Comparison of ENCODE assay signal across 1 cellular context in the genomic region with DNA sequence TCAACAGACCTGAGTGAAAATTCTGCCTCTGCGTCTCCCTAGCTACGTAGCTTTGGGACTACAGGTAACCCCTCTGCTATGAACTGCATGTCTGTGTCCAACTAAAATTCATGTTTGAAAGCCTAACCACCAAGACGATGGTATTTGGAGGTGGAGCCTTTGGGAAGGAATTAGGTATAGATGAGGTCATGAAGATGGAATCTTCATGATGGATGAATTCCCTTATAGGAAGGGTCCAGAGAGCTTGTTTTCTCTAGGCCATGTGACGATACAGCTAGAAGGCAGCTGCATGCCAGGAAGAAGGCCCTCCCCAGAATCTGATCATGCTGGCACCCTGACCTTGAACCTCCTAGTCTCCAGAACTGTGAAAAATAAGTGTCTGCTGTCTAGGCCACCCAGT.
TF ChIP-seq lines count a peak whose summit lies in the region.

No MANE protein-coding gene starts in this region.

TF ChIP-seq in SK-N-SH treated with all-trans-retinoic acid at 6 μM for 48 hours, 23 proteins besides CTCF, POLR2A, EP300 and RAD21 (continued from another document):
- TF ChIP-seq, protein P1, sequence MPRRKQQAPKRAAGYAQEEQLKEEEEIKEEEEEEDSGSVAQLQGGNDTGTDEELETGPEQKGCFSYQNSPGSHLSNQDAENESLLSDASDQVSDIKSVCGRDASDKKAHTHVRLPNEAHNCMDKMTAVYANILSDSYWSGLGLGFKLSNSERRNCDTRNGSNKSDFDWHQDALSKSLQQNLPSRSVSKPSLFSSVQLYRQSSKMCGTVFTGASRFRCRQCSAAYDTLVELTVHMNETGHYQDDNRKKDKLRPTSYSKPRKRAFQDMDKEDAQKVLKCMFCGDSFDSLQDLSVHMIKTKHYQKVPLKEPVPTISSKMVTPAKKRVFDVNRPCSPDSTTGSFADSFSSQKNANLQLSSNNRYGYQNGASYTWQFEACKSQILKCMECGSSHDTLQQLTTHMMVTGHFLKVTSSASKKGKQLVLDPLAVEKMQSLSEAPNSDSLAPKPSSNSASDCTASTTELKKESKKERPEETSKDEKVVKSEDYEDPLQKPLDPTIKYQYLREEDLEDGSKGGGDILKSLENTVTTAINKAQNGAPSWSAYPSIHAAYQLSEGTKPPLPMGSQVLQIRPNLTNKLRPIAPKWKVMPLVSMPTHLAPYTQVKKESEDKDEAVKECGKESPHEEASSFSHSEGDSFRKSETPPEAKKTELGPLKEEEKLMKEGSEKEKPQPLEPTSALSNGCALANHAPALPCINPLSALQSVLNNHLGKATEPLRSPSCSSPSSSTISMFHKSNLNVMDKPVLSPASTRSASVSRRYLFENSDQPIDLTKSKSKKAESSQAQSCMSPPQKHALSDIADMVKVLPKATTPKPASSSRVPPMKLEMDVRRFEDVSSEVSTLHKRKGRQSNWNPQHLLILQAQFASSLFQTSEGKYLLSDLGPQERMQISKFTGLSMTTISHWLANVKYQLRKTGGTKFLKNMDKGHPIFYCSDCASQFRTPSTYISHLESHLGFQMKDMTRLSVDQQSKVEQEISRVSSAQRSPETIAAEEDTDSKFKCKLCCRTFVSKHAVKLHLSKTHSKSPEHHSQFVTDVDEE (CRISPR knock-in tag; IDR thresholded peaks at IDR 0.05), result no peak
- TF ChIP-seq ZFP30 (CRISPR knock-in tag; IDR thresholded peaks at IDR 0.05), result no peak
- TF ChIP-seq, protein P2, sequence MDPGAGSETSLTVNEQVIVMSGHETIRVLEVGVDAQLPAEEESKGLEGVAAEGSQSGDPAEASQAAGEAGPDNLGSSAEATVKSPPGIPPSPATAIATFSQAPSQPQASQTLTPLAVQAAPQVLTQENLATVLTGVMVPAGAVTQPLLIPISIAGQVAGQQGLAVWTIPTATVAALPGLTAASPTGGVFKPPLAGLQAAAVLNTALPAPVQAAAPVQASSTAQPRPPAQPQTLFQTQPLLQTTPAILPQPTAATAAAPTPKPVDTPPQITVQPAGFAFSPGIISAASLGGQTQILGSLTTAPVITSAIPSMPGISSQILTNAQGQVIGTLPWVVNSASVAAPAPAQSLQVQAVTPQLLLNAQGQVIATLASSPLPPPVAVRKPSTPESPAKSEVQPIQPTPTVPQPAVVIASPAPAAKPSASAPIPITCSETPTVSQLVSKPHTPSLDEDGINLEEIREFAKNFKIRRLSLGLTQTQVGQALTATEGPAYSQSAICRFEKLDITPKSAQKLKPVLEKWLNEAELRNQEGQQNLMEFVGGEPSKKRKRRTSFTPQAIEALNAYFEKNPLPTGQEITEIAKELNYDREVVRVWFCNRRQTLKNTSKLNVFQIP (CRISPR knock-in tag; IDR thresholded peaks at IDR 0.05; ENCODE audit: borderline replicate concordance, low read depth), result no peak
- TF ChIP-seq ZC3H10 (CRISPR knock-in tag; IDR thresholded peaks at IDR 0.05), result no peak
- no peak for TF ChIP-seq RARB (CRISPR knock-in tag; IDR thresholded peaks at IDR 0.05)
- TF ChIP-seq PPARA (CRISPR knock-in tag; IDR thresholded peaks at IDR 0.05; ENCODE audit: borderline replicate concordance), result no peak
- 0 out of 2 replicates have a peak, but pooled peaks have one; percentile 52 for TF ChIP-seq GLIS3 (CRISPR knock-in tag; IDR thresholded peaks at IDR 0.05)
- TF ChIP-seq TOX (CRISPR knock-in tag; IDR thresholded peaks at IDR 0.05; ENCODE audit: borderline replicate concordance), result no peak
- no peak for TF ChIP-seq ZNF8 (CRISPR knock-in tag; IDR thresholded peaks at IDR 0.05)
- TF ChIP-seq, protein P3, sequence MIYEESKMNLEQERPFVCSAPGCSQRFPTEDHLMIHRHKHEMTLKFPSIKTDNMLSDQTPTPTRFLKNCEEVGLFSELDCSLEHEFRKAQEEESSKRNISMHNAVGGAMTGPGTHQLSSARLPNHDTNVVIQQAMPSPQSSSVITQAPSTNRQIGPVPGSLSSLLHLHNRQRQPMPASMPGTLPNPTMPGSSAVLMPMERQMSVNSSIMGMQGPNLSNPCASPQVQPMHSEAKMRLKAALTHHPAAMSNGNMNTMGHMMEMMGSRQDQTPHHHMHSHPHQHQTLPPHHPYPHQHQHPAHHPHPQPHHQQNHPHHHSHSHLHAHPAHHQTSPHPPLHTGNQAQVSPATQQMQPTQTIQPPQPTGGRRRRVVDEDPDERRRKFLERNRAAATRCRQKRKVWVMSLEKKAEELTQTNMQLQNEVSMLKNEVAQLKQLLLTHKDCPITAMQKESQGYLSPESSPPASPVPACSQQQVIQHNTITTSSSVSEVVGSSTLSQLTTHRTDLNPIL (CRISPR knock-in tag; IDR thresholded peaks at IDR 0.05; ENCODE audit: low read depth), result no peak
- peak; percentile 74; the same call in 1 of the 2 replicates for TF ChIP-seq ZNF565 (CRISPR knock-in tag; conservative IDR thresholded peaks at IDR 0.05; ENCODE audit: low read depth)
- TF ChIP-seq ZNF70 (CRISPR knock-in tag; IDR thresholded peaks at IDR 0.05), result no peak
- no peak for TF ChIP-seq ESRRG (CRISPR knock-in tag; IDR thresholded peaks at IDR 0.05)
- TF ChIP-seq, protein P4, sequence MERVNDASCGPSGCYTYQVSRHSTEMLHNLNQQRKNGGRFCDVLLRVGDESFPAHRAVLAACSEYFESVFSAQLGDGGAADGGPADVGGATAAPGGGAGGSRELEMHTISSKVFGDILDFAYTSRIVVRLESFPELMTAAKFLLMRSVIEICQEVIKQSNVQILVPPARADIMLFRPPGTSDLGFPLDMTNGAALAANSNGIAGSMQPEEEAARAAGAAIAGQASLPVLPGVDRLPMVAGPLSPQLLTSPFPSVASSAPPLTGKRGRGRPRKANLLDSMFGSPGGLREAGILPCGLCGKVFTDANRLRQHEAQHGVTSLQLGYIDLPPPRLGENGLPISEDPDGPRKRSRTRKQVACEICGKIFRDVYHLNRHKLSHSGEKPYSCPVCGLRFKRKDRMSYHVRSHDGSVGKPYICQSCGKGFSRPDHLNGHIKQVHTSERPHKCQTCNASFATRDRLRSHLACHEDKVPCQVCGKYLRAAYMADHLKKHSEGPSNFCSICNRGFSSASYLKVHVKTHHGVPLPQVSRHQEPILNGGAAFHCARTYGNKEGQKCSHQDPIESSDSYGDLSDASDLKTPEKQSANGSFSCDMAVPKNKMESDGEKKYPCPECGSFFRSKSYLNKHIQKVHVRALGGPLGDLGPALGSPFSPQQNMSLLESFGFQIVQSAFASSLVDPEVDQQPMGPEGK (CRISPR knock-in tag; IDR thresholded peaks at IDR 0.05; ENCODE audit: borderline replicate concordance), result no peak
- no peak for TF ChIP-seq TCF4 (CRISPR knock-in tag; IDR thresholded peaks at IDR 0.05; ENCODE audit: borderline replicate concordance)
